8 cellular contexts compared by ENCODE assay signal in genomic region chr5:61327761-61328753, GRCh38. TPM values are rescaled to one million over a fixed set of nuclear protein-coding genes. Genes with fewer than 3 reads are reported as not detected.
DNase-seq lines count a peak whose midpoint lies in the region; ATAC-seq and TF ChIP-seq lines count a peak whose summit lies in the region.

No MANE protein-coding gene starts in this region.

- H3K9me3 ChIP-seq in left lung, result no peaks in the 10 kb centered on the region

- H3K27me3 Mint-ChIP-seq in CD14-positive monocyte (ENCODE audit: low read depth in 3 of 3), result peaks cover 0 to 2% (median 0%) of the 10 kb centered on the region in 3 donors
- peaks cover 0 to 6% of the 10 kb centered on the region in 2 donors for H3K27me3 Mint-ChIP-seq in stimulated activated naive B cell treated with anti-CD40 and anti-IgM and Interleukin-4, amounts not matched to agents 10 μg/mL and 1 μg/mL and 100 μg/mL, for 72 hours

- H3K4me1 ChIP-seq in left lung, result peaks cover 16 to 48% of the 10 kb centered on the region in 2 donors

- TF ChIP-seq CTCF in CD14-positive monocyte (IDR thresholded peaks at IDR 0.05), result no peak
- TF ChIP-seq CTCF in cardiac fibroblast (IDR thresholded peaks at IDR 0.05; ENCODE audit: low read depth, low read length), result peak; percentile 3
- no peak for TF ChIP-seq CTCF in left lung (IDR thresholded peaks at IDR 0.05)

- ATAC-seq in GM21367 (IDR thresholded peaks at IDR 0.05; ENCODE audit: unreplicated experiment), result peak; percentile 31
- ATAC-seq in stimulated activated naive B cell treated with anti-CD40 and anti-IgM and Interleukin-4, amounts not matched to agents 10 μg/mL and 1 μg/mL and 100 μg/mL, for 72 hours (replicated peaks), result peak; percentile 8 to 13
- ATAC-seq in left lung, result no peak

- H3K36me3 ChIP-seq in left lung, result no peaks in the 10 kb centered on the region

- POLR2A ChIA-PET in HEK293T (lab: Yijun Ruan, JAX), result no interaction called here

- no peak overlapping the region for H3K4me3 ChIP-seq in cardiac fibroblast (replicated peaks in 1 of 2; ENCODE audit: low read depth in 2 of 2, low read length in 2 of 2)
- H3K4me3 ChIP-seq in left lung, result no peak overlapping the region

- intact Hi-C loops in CD14-positive monocyte (cut with micrococcal nuclease), result loop anchor here in 1 of 2 donors (2.0 kb wide), 1 partner anchor 13 kb away; no protein-coding TSS in a partner anchor
- intact Hi-C loops in left lung (cut with DNase I), result no loop called here

- H3K4me3 Mint-ChIP-seq in CD14-positive monocyte, result peak overlapping the region; percentile 44 to 90
- peak overlapping the region in 1 of 2 donors; percentile 0 for H3K4me3 Mint-ChIP-seq in stimulated activated naive B cell treated with anti-CD40 and anti-IgM and Interleukin-4, amounts not matched to agents 10 μg/mL and 1 μg/mL and 100 μg/mL, for 72 hours

- H3K27me3 ChIP-seq in left lung, result peaks cover 0 to 19% of the 10 kb centered on the region in 2 donors

- peak; percentile 57 for DNase-seq in CD14-positive monocyte (ENCODE audit: low spot score)
- DNase-seq in Kasumi-1 (lab: John Stamatoyannopoulos, UW), result peak; percentile 79 to 81
- DNase-seq in cardiac fibroblast (ENCODE audit: low read depth in 2 of 2), result peak; percentile 80 to 94
- peak; percentile 28 for DNase-seq in stimulated activated naive B cell treated with anti-CD40 and anti-IgM and Interleukin-4, amounts not matched to agents 10 μg/mL and 1 μg/mL and 100 μg/mL, for 72 hours
- DNase-seq in left lung, result no peak
- no peak for DNase-seq in HEK293T (ENCODE audit: extremely low spot score)
- DNase-seq in pons (ENCODE audit: low spot score), result no peak

- H3K27ac ChIP-seq in left lung, result peak overlapping the region in 1 of 2 donors; percentile 37

- peaks cover 49% of the 10 kb centered on the region for H3K4me1 Mint-ChIP-seq in CD14-positive monocyte
- peaks cover 27 to 35% of the 10 kb centered on the region in 2 donors for H3K4me1 Mint-ChIP-seq in stimulated activated naive B cell treated with anti-CD40 and anti-IgM and Interleukin-4, amounts not matched to agents 10 μg/mL and 1 μg/mL and 100 μg/mL, for 72 hours

- H3K9me3 Mint-ChIP-seq in CD14-positive monocyte, result no peaks in the 10 kb centered on the region
- H3K9me3 Mint-ChIP-seq in stimulated activated naive B cell treated with anti-CD40 and anti-IgM and Interleukin-4, amounts not matched to agents 10 μg/mL and 1 μg/mL and 100 μg/mL, for 72 hours, result no peaks in the 10 kb centered on the region

- H3K27ac Mint-ChIP-seq in CD14-positive monocyte, result peak overlapping the region; percentile 80 to 97 (median 92)
- H3K27ac Mint-ChIP-seq in stimulated activated naive B cell treated with anti-CD40 and anti-IgM and Interleukin-4, amounts not matched to agents 10 μg/mL and 1 μg/mL and 100 μg/mL, for 72 hours, result no peak overlapping the region

- CTCF ChIA-PET in HEK293T (lab: Yijun Ruan, JAX), result interaction anchor here (0.6 kb wide), 1 partner anchor 164 kb away, joined by 3 read pairs; no protein-coding TSS in a partner anchor

- H3K36me3 Mint-ChIP-seq in CD14-positive monocyte, result peaks cover 3 to 14% of the 10 kb centered on the region in 2 donors
- peaks cover 3 to 6% of the 10 kb centered on the region in 2 donors for H3K36me3 Mint-ChIP-seq in stimulated activated naive B cell treated with anti-CD40 and anti-IgM and Interleukin-4, amounts not matched to agents 10 μg/mL and 1 μg/mL and 100 μg/mL, for 72 hours

TF ChIP-seq in HEK293T, 16 proteins besides CTCF, POLR2A, EP300 and RAD21:
- TF ChIP-seq BHLHE40 (IDR thresholded peaks at IDR 0.05; ENCODE audit: borderline replicate concordance) (no peak), SUZ12 (IDR thresholded peaks at IDR 0.05) (no peak)

RNA-seq across cellular contexts. Expression of gene ZSWIM6, which starts 4.0 kb away (rescaled TPM):
- 1 to 10 TPM; 1.7 to 2.7 TPM for polyA plus RNA-seq in CD14-positive monocyte
- 10 to 100 TPM; 17.5 to 20.3 TPM for total RNA-seq in left lung

Comparison
In these comparisons a context has a peak if more than half of its experiments do, and no peak if none do; other contexts are left out.
1. DNase-seq: peak in CD14-positive monocyte (single experiment), Kasumi-1 (2 of 2), cardiac fibroblast (2 of 2) and stimulated activated naive B cell treated with anti-CD40 and anti-IgM and Interleukin-4, amounts not matched to agents 10 μg/mL and 1 μg/mL and 100 μg/mL, for 72 hours (single experiment); none in left lung (0 of 2), HEK293T (single experiment) and pons (single experiment).